In the genomic region with DNA sequence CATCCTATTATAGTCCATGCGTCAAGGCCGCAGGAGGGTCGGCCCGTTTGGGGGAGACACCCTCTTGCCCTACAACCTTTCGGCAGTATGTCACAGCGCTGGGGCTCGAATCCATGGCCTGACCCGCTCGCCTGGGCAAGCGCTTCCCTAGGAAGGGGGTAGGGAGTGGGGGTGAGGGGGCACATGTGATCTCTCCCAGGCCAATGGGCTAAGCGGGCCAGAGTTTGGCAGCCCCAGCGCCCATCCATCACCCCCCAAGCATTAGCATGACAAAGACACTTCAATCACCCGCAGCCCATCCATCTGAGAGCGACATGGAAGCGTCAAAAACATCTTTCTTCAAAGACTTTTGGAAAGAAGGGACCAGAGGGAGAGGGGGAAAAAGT, we compare ENCODE assay signal across 1 cellular context.
TF ChIP-seq lines count a peak whose summit lies in the region.

HOXB1 (minus strand) TSS at position 125 of the 386 bp plus-strand sequence; CDS start at position 18, 107 bp downstream.

TF ChIP-seq in IMR-90, 13 proteins besides CTCF, POLR2A, EP300 and RAD21:
- TF ChIP-seq FOS (IDR thresholded peaks at IDR 0.05; ENCODE audit: low read depth, low read length) (no peak), BHLHE40 (IDR thresholded peaks at IDR 0.05; ENCODE audit: low read depth, low read length) (no peak), RFX5 (IDR thresholded peaks at IDR 0.05; ENCODE audit: low read depth, low read length) (no peak), MAZ (IDR thresholded peaks at IDR 0.05; ENCODE audit: borderline replicate concordance, low read depth, low read length) (no peak), SMC3 (IDR thresholded peaks at IDR 0.05; ENCODE audit: low read depth, low read length) (no peak), CEBPB (IDR thresholded peaks at IDR 0.05; ENCODE audit: low read depth, low read length) (no peak)
- TF ChIP-seq, protein P1, sequence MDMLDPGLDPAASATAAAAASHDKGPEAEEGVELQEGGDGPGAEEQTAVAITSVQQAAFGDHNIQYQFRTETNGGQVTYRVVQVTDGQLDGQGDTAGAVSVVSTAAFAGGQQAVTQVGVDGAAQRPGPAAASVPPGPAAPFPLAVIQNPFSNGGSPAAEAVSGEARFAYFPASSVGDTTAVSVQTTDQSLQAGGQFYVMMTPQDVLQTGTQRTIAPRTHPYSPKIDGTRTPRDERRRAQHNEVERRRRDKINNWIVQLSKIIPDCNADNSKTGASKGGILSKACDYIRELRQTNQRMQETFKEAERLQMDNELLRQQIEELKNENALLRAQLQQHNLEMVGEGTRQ (IDR thresholded peaks at IDR 0.05; ENCODE audit: low read depth, low read length): no peak
